8 cellular contexts compared by ENCODE assay signal in the genomic region with DNA sequence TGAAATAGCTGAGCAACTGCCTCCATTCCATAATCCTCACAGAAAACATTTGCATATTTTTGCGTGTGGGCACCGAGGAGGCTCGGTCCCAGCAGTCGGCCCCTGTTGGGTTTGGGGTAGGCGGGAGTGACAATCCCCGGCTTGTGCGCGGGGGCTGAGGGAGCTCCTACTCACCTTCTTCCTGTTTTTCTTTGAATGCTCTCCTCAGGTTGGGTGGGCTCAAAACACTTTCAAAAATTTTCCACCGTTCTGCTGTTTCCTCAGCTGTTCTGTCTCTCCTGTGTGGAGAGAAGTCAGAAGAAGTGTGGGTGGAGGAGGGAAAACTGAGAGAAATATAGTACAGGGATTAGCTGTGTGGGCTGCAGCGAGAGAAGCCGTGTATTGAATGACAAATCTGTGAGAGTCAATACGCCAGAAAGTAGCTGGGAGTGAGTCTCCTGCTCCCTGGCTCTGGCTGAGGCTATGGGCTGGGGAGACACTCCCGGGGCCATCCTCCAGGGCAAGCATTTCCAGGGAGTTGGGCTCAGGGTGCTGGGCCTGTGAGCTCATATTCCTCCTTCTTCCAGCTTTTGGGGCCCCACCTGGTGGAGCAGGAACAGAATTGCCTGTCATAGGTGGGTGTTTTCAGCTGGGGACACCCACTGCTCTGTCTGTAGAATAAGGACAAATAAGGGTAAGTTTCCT.
DNase-seq lines count a peak whose midpoint lies in the region; ATAC-seq and TF ChIP-seq lines count a peak whose summit lies in the region.

No MANE protein-coding gene starts in this region.

- peak in 7 of 8 donors; percentile 34 to 68 (median 66) for ATAC-seq in heart right ventricle
- no peak for ATAC-seq in GM18505 (IDR thresholded peaks at IDR 0.05; ENCODE audit: unreplicated experiment)
- ATAC-seq in HG02884 (IDR thresholded peaks at IDR 0.05; ENCODE audit: unreplicated experiment), result no peak
- no peak for ATAC-seq in HG03442 (IDR thresholded peaks at IDR 0.05; ENCODE audit: unreplicated experiment)

- H3K27ac ChIP-seq in RWPE1, result no peak overlapping the region
- H3K27ac ChIP-seq in heart right ventricle, result peak overlapping the region in 5 of 10 donors; percentile 17 to 55 (median 44)

- H3K9me3 ChIP-seq in heart right ventricle, result peaks cover 0 to 4% (median 0%) of the 10 kb centered on the region in 11 donors

- no peak for TF ChIP-seq POLR2A in GM18505 (IDR thresholded peaks at IDR 0.05; ENCODE audit: borderline replicate concordance, extremely low read depth, insufficient read depth, insufficient read length)

- 68 to 72% methylated on average over 13 of the region's 13 CpGs for WGBS in heart right ventricle, 2 donors

- no peak overlapping the region for H3K4me3 ChIP-seq in heart right ventricle

- peaks cover 0 to 24% (median 0%) of the 10 kb centered on the region in 9 donors for H3K4me1 ChIP-seq in heart right ventricle

- POLR2A ChIA-PET in RWPE1 (lab: Yijun Ruan, JAX; ENCODE audit: low non-redundant PET), result no interaction called here

- in situ Hi-C loops in ACHN (cut with HindIII; ENCODE audit: low pct_ligation_motif_present, low pct_unique_long_range_greater_than_20kb, low sequenced_read_pairs), result no loop called here

- peaks cover 0 to 59% (median 5%) of the 10 kb centered on the region in 9 donors for H3K36me3 ChIP-seq in heart right ventricle

- CTCF ChIA-PET in RWPE1 (lab: Yijun Ruan, JAX), result interaction anchor here (0.6 to 0.7 kb wide), 3 partner anchors 22 to 708 kb away, joined by 3 to 4 read pairs (median 4); no protein-coding TSS in a partner anchor

- no peaks in the 10 kb centered on the region for H3K27me3 ChIP-seq in heart right ventricle

- intact Hi-C loops in heart right ventricle (cut with DNase I), result no loop called here

- DNase-seq in ACHN (peak; percentile 44), RWPE1 (ENCODE audit: low spot score) (peak; percentile 40), heart right ventricle (peak in 1 of 2 donors; percentile 23)
- DNase-seq in stimulated activated CD4-positive, alpha-beta T cell treated with anti-CD3 and anti-CD28 coated beads, Interleukin-2, amount 100 ng/mL, for 48 hours, result no peak

- TF ChIP-seq CTCF in GM12873 (IDR thresholded peaks at IDR 0.05; ENCODE audit: insufficient read depth, low read depth, low read length, missing control alignments) (peak; percentile 47), RWPE1 (conservative IDR thresholded peaks at IDR 0.05; ENCODE audit: low read depth) (no peak), heart right ventricle (IDR thresholded peaks at IDR 0.05) (peak in 6 of 9 donors; percentile 21 to 44 (median 34))

Comparison
In these comparisons a context has a peak if more than half of its experiments do, and no peak if none do; other contexts are left out.
1. DNase-seq: peak in ACHN (single experiment) and RWPE1 (single experiment); none in stimulated activated CD4-positive, alpha-beta T cell treated with anti-CD3 and anti-CD28 coated beads, Interleukin-2, amount 100 ng/mL, for 48 hours (0 of 2).
2. ATAC-seq: peak in heart right ventricle (7 of 8); none in GM18505 (single experiment), HG02884 (single experiment) and HG03442 (single experiment).